ENCODE assay signal across 1 cellular context in genomic region chr11:76444384-76445121, GRCh38.
TF ChIP-seq lines count a peak whose summit lies in the region.

EMSY (plus strand) TSS chr11:76445018; CDS start chr11:76446939, 1,921 bp downstream.

TF ChIP-seq in HepG2, 621 proteins besides CTCF, POLR2A, EP300 and RAD21 (continued from another document and continues in another):
- TF ChIP-seq ZNF687 (CRISPR knock-in tag; IDR thresholded peaks at IDR 0.05) = peak; percentile 82
- TF ChIP-seq ZNF253 (CRISPR knock-in tag; IDR thresholded peaks at IDR 0.05; ENCODE audit: borderline replicate concordance) = no peak
- TF ChIP-seq BHLHE40 (IDR thresholded peaks at IDR 0.05; ENCODE audit: low read length) = peak; percentile 9; the same call in 1 of the 2 replicates
- no peak for TF ChIP-seq FIP1L1 (IDR thresholded peaks at IDR 0.05; ENCODE audit: borderline replicate concordance, insufficient read depth, low read depth, low read length)
- no peak for TF ChIP-seq ZNF30 (CRISPR knock-in tag; IDR thresholded peaks at IDR 0.05)
- peak; percentile 72 for TF ChIP-seq POGZ (CRISPR knock-in tag; IDR thresholded peaks at IDR 0.05)
- no peak for TF ChIP-seq SNAPC5 (CRISPR knock-in tag; IDR thresholded peaks at IDR 0.05; ENCODE audit: borderline replicate concordance)
- TF ChIP-seq THAP9 (CRISPR knock-in tag; IDR thresholded peaks at IDR 0.05; ENCODE audit: borderline replicate concordance) = peak; percentile 80
- peak; percentile 37; the same call in 1 of the 2 replicates for TF ChIP-seq ZBTB43 (CRISPR knock-in tag; conservative IDR thresholded peaks at IDR 0.05)
- TF ChIP-seq SATB2 (CRISPR knock-in tag; IDR thresholded peaks at IDR 0.05) = no peak
- no peak for TF ChIP-seq TCF7L2 (IDR thresholded peaks at IDR 0.05; ENCODE audit: low read depth, low read length)
- TF ChIP-seq NFE2 (CRISPR knock-in tag; IDR thresholded peaks at IDR 0.05) = no peak
- no peak for TF ChIP-seq RORA (CRISPR knock-in tag; IDR thresholded peaks at IDR 0.05)
- TF ChIP-seq ZNF616 (CRISPR knock-in tag; IDR thresholded peaks at IDR 0.05; ENCODE audit: low read depth) = no peak
- TF ChIP-seq GABPB1 (CRISPR knock-in tag; IDR thresholded peaks at IDR 0.05) = peak; percentile 82
- no peak for TF ChIP-seq ZFP62 (CRISPR knock-in tag; IDR thresholded peaks at IDR 0.05)
- TF ChIP-seq TFAP4 (IDR thresholded peaks at IDR 0.05; ENCODE audit: borderline replicate concordance, low read depth) = no peak
- peak; percentile 99 for TF ChIP-seq IRF2 (CRISPR knock-in tag; IDR thresholded peaks at IDR 0.05)
- TF ChIP-seq ZNF121 (CRISPR knock-in tag; IDR thresholded peaks at IDR 0.05) = no peak
- TF ChIP-seq SMARCE1 (IDR thresholded peaks at IDR 0.05; ENCODE audit: borderline replicate concordance) = no peak
- no peak for TF ChIP-seq ZBTB46 (CRISPR knock-in tag; IDR thresholded peaks at IDR 0.05; ENCODE audit: borderline replicate concordance)
- no peak for TF ChIP-seq GABPA (IDR thresholded peaks at IDR 0.05; ENCODE audit: low read depth, low read length)
- peak; percentile 81 for TF ChIP-seq GABPA (CRISPR knock-in tag; IDR thresholded peaks at IDR 0.05; ENCODE audit: low read depth)
- no peak for TF ChIP-seq CENPBD1 (CRISPR knock-in tag; IDR thresholded peaks at IDR 0.05; ENCODE audit: borderline replicate concordance, low read depth)
- TF ChIP-seq KMT2A (CRISPR knock-in tag; IDR thresholded peaks at IDR 0.05) = peak; percentile 93
- no peak for TF ChIP-seq RAD51 (IDR thresholded peaks at IDR 0.05; ENCODE audit: borderline replicate concordance)
- TF ChIP-seq KDM2A (CRISPR knock-in tag; IDR thresholded peaks at IDR 0.05; ENCODE audit: borderline replicate concordance, low read depth) = peak; percentile 75; the same call in 1 of the 2 replicates
- TF ChIP-seq GLI4 (CRISPR knock-in tag; IDR thresholded peaks at IDR 0.05; ENCODE audit: borderline replicate concordance) = 0 out of 2 replicates have a peak, but pooled peaks have one; percentile 9
- no peak for TF ChIP-seq RCOR2 (CRISPR knock-in tag; IDR thresholded peaks at IDR 0.05)
- peak; percentile 97 for TF ChIP-seq ZNF143 (CRISPR knock-in tag; IDR thresholded peaks at IDR 0.05)
- TF ChIP-seq THAP11 (CRISPR knock-in tag; IDR thresholded peaks at IDR 0.05) = peak; percentile 98
- 0 out of 2 replicates have a peak, but pooled peaks have one; percentile 45 for TF ChIP-seq ZBTB25 (CRISPR knock-in tag; IDR thresholded peaks at IDR 0.05)
- no peak for TF ChIP-seq ZNF660 (CRISPR knock-in tag; IDR thresholded peaks at IDR 0.05; ENCODE audit: borderline replicate concordance, low read depth)
- no peak for TF ChIP-seq ZSCAN22 (CRISPR knock-in tag; IDR thresholded peaks at IDR 0.05)
- peak; percentile 89; the same call in 1 of the 2 replicates for TF ChIP-seq YEATS2 (CRISPR knock-in tag; IDR thresholded peaks at IDR 0.05; ENCODE audit: borderline replicate concordance)
- TF ChIP-seq ATF3 (CRISPR knock-in tag; IDR thresholded peaks at IDR 0.05) = peak; percentile 65; the same call in 1 of the 2 replicates
- no peak for TF ChIP-seq ZNF878 (CRISPR knock-in tag; IDR thresholded peaks at IDR 0.05)
- TF ChIP-seq MTF1 (CRISPR knock-in tag; IDR thresholded peaks at IDR 0.05) = no peak
- 0 out of 2 replicates have a peak, but pooled peaks have one; percentile 52 for TF ChIP-seq ZKSCAN8 (CRISPR knock-in tag; IDR thresholded peaks at IDR 0.05; ENCODE audit: borderline replicate concordance)
- 0 out of 2 replicates have a peak, but pooled peaks have one; percentile 86 for TF ChIP-seq THAP7 (CRISPR knock-in tag; IDR thresholded peaks at IDR 0.05)
- TF ChIP-seq MLX (CRISPR knock-in tag; IDR thresholded peaks at IDR 0.05) = peak; percentile 31; the same call in 1 of the 2 replicates
- TF ChIP-seq SP140L (CRISPR knock-in tag; IDR thresholded peaks at IDR 0.05; ENCODE audit: borderline replicate concordance) = peak; percentile 76; the same call in 1 of the 2 replicates
- TF ChIP-seq ZNF550 (CRISPR knock-in tag; IDR thresholded peaks at IDR 0.05; ENCODE audit: borderline replicate concordance) = no peak
- no peak for TF ChIP-seq ZNF704 (CRISPR knock-in tag; IDR thresholded peaks at IDR 0.05; ENCODE audit: borderline replicate concordance)
- TF ChIP-seq ZNF691 (CRISPR knock-in tag; IDR thresholded peaks at IDR 0.05; ENCODE audit: borderline replicate concordance, low read depth) = no peak
